17 cellular contexts compared by ENCODE assay signal in genomic region chr12:67410246-67410645, GRCh38.
"Had no signal": no experiment of that assay in that cellular context is flagged by ENCODE, and none has a peak within 500 bp of the region (broad histone marks: within the 10 kb centered on the region; RNA-seq: fewer than 3 reads in every experiment).

No MANE protein-coding gene starts in this region.

- H3K27ac ChIP-seq: breast epithelium, epithelial cell of prostate, foreskin keratinocyte, lower lobe of right lung, ovary, sigmoid colon, upper lobe of right lung had no signal

- H3K9me3 ChIP-seq: breast epithelium, lower lobe of right lung, ovary, upper lobe of right lung had no signal

- H3K27me3 Mint-ChIP-seq: stimulated activated naive CD8-positive, alpha-beta T cell treated with anti-CD3 and anti-CD28 coated beads, Interleukin-15, amount 100 ng/mL, for 72 hours had no signal

- DNase-seq: activated CD4-positive, alpha-beta T cell treated with anti-CD3 and anti-CD28 coated beads, Interleukin-2, amount 50 U/mL, for 1 hour; activated naive CD8-positive, alpha-beta T cell treated with anti-CD3 and anti-CD28 coated beads, Interleukin-2, amount 10 ng/mL, durations not matched to agents 7 days and 5 days; aorta; dermis blood vessel endothelial cell; foreskin keratinocyte; glutamatergic neuron; lower lobe of right lung; ovary; sigmoid colon; stimulated activated CD4-positive, alpha-beta T cell treated with anti-CD3 and anti-CD28 coated beads, Interleukin-1b, Interleukin-23, amount 100 ng/mL, for 48 hours; stimulated activated naive CD8-positive, alpha-beta T cell treated with anti-CD3 and anti-CD28 coated beads, Interleukin-15, amount 100 ng/mL, for 72 hours; T-cell; T-helper 9 cell; upper lobe of right lung had no signal

- H3K36me3 ChIP-seq: breast epithelium, lower lobe of right lung, ovary, sigmoid colon, upper lobe of right lung had no signal

- H3K4me1 Mint-ChIP-seq: activated naive CD8-positive, alpha-beta T cell treated with anti-CD3 and anti-CD28 coated beads, Interleukin-2, amount 10 ng/mL, durations not matched to agents 7 days and 5 days; stimulated activated naive CD8-positive, alpha-beta T cell treated with anti-CD3 and anti-CD28 coated beads, Interleukin-15, amount 100 ng/mL, for 72 hours; T-cell had no signal

- ATAC-seq: foreskin keratinocyte; lower lobe of right lung; stimulated activated naive CD8-positive, alpha-beta T cell treated with anti-CD3 and anti-CD28 coated beads, Interleukin-15, amount 100 ng/mL, for 72 hours; T-cell; upper lobe of right lung had no signal

- H3K27ac Mint-ChIP-seq: activated naive CD8-positive, alpha-beta T cell treated with anti-CD3 and anti-CD28 coated beads, Interleukin-2, amount 10 ng/mL, durations not matched to agents 7 days and 5 days; activated T-helper 1 cell treated with anti-CD3 and anti-CD28 coated beads, Interleukin-12 subunit alpha, Interleukin-12 subunit beta, Interleukin-2, Interleukin-4 antibody, amounts not matched to agents 30 ng/mL and 10 ng/mL and 1 ng/mL, durations not matched to agents 14 hours and 24 hours and 36 hours; T-cell had no signal

- H3K4me1 ChIP-seq: breast epithelium, lower lobe of right lung, sigmoid colon, upper lobe of right lung had no signal

- H3K4me3 ChIP-seq: breast epithelium, lower lobe of right lung, ovary, sigmoid colon, upper lobe of right lung had no signal

- H3K27me3 ChIP-seq: breast epithelium, foreskin keratinocyte, ovary, sigmoid colon, upper lobe of right lung had no signal

- H3K4me3 Mint-ChIP-seq: activated naive CD8-positive, alpha-beta T cell treated with anti-CD3 and anti-CD28 coated beads, Interleukin-2, amount 10 ng/mL, durations not matched to agents 7 days and 5 days; activated T-helper 1 cell treated with anti-CD3 and anti-CD28 coated beads, Interleukin-12 subunit alpha, Interleukin-12 subunit beta, Interleukin-2, Interleukin-4 antibody, amounts not matched to agents 30 ng/mL and 10 ng/mL and 1 ng/mL, durations not matched to agents 14 hours and 24 hours and 36 hours; stimulated activated naive CD8-positive, alpha-beta T cell treated with anti-CD3 and anti-CD28 coated beads, Interleukin-15, amount 100 ng/mL, for 72 hours; T-cell had no signal
